Comparison of ENCODE assay signal across 9 cellular contexts in the genomic region with DNA sequence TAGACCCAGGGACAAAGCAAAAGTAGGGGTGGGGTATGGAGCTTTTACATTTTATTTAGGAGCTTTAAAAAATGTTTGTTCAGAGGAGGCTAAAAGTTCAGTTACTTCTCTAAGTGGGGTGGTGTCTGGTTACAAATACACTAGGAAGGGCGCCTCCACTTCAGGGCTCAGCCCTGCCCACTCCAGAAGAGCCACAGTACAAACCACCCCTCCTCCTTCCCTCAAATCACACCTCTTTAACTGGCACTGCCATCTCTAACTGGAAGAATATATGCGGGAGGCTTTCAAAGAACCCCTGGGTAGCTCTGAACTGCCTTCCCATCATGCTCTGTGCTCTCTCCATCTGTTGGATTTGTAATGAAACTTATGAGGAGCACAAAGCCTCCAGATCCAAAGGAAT.
"Had no signal": no experiment of that assay in that cellular context is flagged by ENCODE, and none has a peak within 500 bp of the region (broad histone marks: within the 10 kb centered on the region; RNA-seq: fewer than 3 reads in every experiment).

No MANE protein-coding gene starts in this region.

- H3K27ac Mint-ChIP-seq: activated CD4-positive, alpha-beta memory T cell treated with anti-CD3 and anti-CD28 coated beads for 36 hours; activated naive CD8-positive, alpha-beta T cell treated with anti-CD3 and anti-CD28 coated beads for 36 hours had no signal

- H3K27me3 Mint-ChIP-seq: activated CD4-positive, alpha-beta memory T cell treated with anti-CD3 and anti-CD28 coated beads for 36 hours had no signal

- DNase-seq: activated CD4-positive, alpha-beta memory T cell treated with anti-CD3 and anti-CD28 coated beads for 36 hours; activated gamma-delta T cell; activated naive CD8-positive, alpha-beta T cell treated with anti-CD3 and anti-CD28 coated beads for 36 hours; activated T-cell treated with anti-CD3 and anti-CD28 coated beads, Interleukin-2, amount 50 U/mL, for 48 hours; anterior cingulate cortex; cerebellar nuclear complex; left cardiac atrium; mesenchymal stem cell had no signal

- H3K9me3 Mint-ChIP-seq: activated naive CD8-positive, alpha-beta T cell treated with anti-CD3 and anti-CD28 coated beads for 36 hours; neural crest cell had no signal

- H3K4me1 Mint-ChIP-seq: activated naive CD8-positive, alpha-beta T cell treated with anti-CD3 and anti-CD28 coated beads for 36 hours; neural crest cell had no signal

- H3K36me3 Mint-ChIP-seq: activated CD4-positive, alpha-beta memory T cell treated with anti-CD3 and anti-CD28 coated beads for 36 hours; activated naive CD8-positive, alpha-beta T cell treated with anti-CD3 and anti-CD28 coated beads for 36 hours had no signal

- H3K4me3 Mint-ChIP-seq: activated CD4-positive, alpha-beta memory T cell treated with anti-CD3 and anti-CD28 coated beads for 36 hours; activated naive CD8-positive, alpha-beta T cell treated with anti-CD3 and anti-CD28 coated beads for 36 hours; neural crest cell had no signal
